21 cellular contexts compared by ENCODE assay signal in the genomic region with DNA sequence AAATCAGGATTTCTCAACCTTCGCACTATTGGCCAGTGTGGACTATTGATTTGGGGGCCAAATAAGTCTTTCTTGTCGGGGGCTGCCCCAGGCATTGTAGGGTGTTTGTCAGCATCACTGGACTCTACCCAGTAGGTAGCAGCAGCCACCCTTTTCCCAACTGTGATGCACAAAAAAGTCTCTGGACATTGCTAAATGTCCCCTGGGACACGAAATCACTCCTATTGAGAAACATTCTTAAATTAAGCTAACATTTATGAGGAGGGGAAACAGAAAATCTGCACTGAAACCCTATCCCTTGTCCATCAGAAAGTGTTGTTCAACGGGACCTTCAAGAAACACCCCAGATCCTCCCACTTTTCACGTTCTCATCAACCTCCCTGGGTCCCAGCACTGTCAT. TPM values are rescaled to one million over a fixed set of nuclear protein-coding genes. Genes with fewer than 3 reads are reported as not detected.
DNase-seq lines count a peak whose midpoint lies in the region; ATAC-seq, FAIRE-seq and TF ChIP-seq lines count a peak whose summit lies in the region.
"Had no signal": no experiment of that assay in that cellular context is flagged by ENCODE, and none has a peak within 500 bp of the region (broad histone marks: within the 10 kb centered on the region; RNA-seq: fewer than 3 reads in every experiment).

No MANE protein-coding gene starts in this region.

- H3K27ac ChIP-seq in A549 = peak overlapping the region in 1 of 2 experiments; percentile 9; a peak in 1 of 6 replicates
- H3K27ac ChIP-seq in IMR-90 (ENCODE audit: insufficient read depth, low read length) = no peak overlapping the region
- H3K27ac ChIP-seq in breast epithelium = peak overlapping the region; percentile 3 to 70
- peak overlapping the region; percentile 16 for H3K27ac ChIP-seq in mesodermal cell (ENCODE audit: low read depth, low read length, severe bottlenecking)
- no peak overlapping the region for H3K27ac ChIP-seq in lower lobe of right lung
- H3K27ac ChIP-seq in vagina = no peak overlapping the region
- no peak overlapping the region for H3K27ac ChIP-seq in hepatocyte
- H3K27ac ChIP-seq: psoas muscle, SJSA1, stomach had no signal

- H3K4me2 ChIP-seq in A549 (peak overlapping the region; percentile 26; the same call in 1 of the 3 replicates), IMR-90 (ENCODE audit: low read depth, low read length) (no peak overlapping the region), hepatocyte (no peak overlapping the region)

- no peak overlapping the region for H2BK5ac ChIP-seq in IMR-90 (ENCODE audit: low read depth, low read length, poor library complexity, severe bottlenecking)

- H3K4me3 ChIP-seq in A549 (no peak overlapping the region), IMR-90 (ENCODE audit: insufficient read depth, low read depth, low read length) (no peak overlapping the region), breast epithelium (no peak overlapping the region), mesodermal cell (ENCODE audit: extremely low read depth, insufficient read depth, low read length, poor library complexity, severe bottlenecking) (no peak overlapping the region), lower lobe of right lung (no peak overlapping the region), vagina (no peak overlapping the region), hepatocyte (no peak overlapping the region)
- H3K4me3 ChIP-seq: psoas muscle, SJSA1, stomach had no signal

- in situ Hi-C loops in IMR-90 (cut with MboI; ENCODE audit: low sequenced_read_pairs) = no loop called here

- dilution Hi-C loops in IMR-90 (cut with HindIII; ENCODE audit: low sequenced_read_pairs, unreplicated experiment) = no loop called here

- no peak overlapping the region for H4K5ac ChIP-seq in IMR-90 (ENCODE audit: low read depth, low read length)

- CTCF ChIA-PET in A549 (lab: Yijun Ruan, JAX) = interaction anchor here (1.2 kb wide), 1 partner anchor 106 kb away, joined by 6 read pairs; no protein-coding TSS in a partner anchor
- CTCF ChIA-PET in IMR-90 (lab: Yijun Ruan, JAX) = interaction anchor here (1.2 kb wide), 1 partner anchor 15 kb away, joined by 6 read pairs; no protein-coding TSS in a partner anchor

- no peaks in the 10 kb centered on the region for H3K79me2 ChIP-seq in hepatocyte

- H3K23ac ChIP-seq in IMR-90 (ENCODE audit: low read depth, low read length) = no peak overlapping the region

- ATAC-seq in A549 = no peak
- ATAC-seq in IMR-90 (ENCODE audit: low read depth) = no peak
- ATAC-seq in lower lobe of right lung = no peak
- ATAC-seq: psoas muscle had no signal

- peak overlapping the region; percentile 68; the same call in 1 of the 2 replicates for H2AK5ac ChIP-seq in IMR-90 (ENCODE audit: low read depth, low read length)

- H2AK9ac ChIP-seq in IMR-90 (replicated peaks; ENCODE audit: low read depth, low read length, poor library complexity) = no peak overlapping the region

- no peak overlapping the region for H3K9ac ChIP-seq in IMR-90 (ENCODE audit: low read depth, low read length)

- H3K9me3 ChIP-seq in A549 = no peaks in the 10 kb centered on the region
- no peaks in the 10 kb centered on the region for H3K9me3 ChIP-seq in IMR-90 (ENCODE audit: control insufficient read depth, insufficient read depth, low read length)
- H3K9me3 ChIP-seq in breast epithelium = no peaks in the 10 kb centered on the region
- no peaks in the 10 kb centered on the region for H3K9me3 ChIP-seq in mesodermal cell (ENCODE audit: control insufficient read depth, low read length)
- no peaks in the 10 kb centered on the region for H3K9me3 ChIP-seq in lower lobe of right lung
- no peaks in the 10 kb centered on the region for H3K9me3 ChIP-seq in vagina
- H3K9me3 ChIP-seq in hepatocyte (ENCODE audit: low read depth) = no peaks in the 10 kb centered on the region
- H3K9me3 ChIP-seq: psoas muscle, stomach had no signal

- no peak overlapping the region for H2BK120ac ChIP-seq in IMR-90 (ENCODE audit: low read depth, low read length)

- FAIRE-seq in A549 (lab: Jason Lieb, UNC) = no peak
- FAIRE-seq: islet of Langerhans had no signal

- H2AFZ ChIP-seq in IMR-90 (replicated peaks; ENCODE audit: low read length, poor library complexity) = no peak overlapping the region
- H2AFZ ChIP-seq in hepatocyte = no peak overlapping the region

- WGBS in A549 (ENCODE audit: missing lambda C conversion rate) = 76% methylated on average over 5 of the region's 5 CpGs
- 67% methylated on average over 2 of the region's 5 CpGs; no CpG with 5 or more reads in 1 of the 2 experiments for WGBS in IMR-90 (ENCODE audit: extremely low coverage in 2 of 2, insufficient read length in 1 of 2), 2 experiments
- WGBS in mesodermal cell (ENCODE audit: insufficient coverage in 2 of 2), 2 experiments = 85 to 94% methylated on average over 4 of the region's 5 CpGs
- 78% methylated on average over 5 of the region's 5 CpGs for WGBS in hepatocyte (ENCODE audit: low lambda C conversion rate, missing lambda C conversion rate)

- H3K9me2 ChIP-seq in hepatocyte (replicated peaks; ENCODE audit: insufficient read depth) = no peaks in the 10 kb centered on the region

- H4K8ac ChIP-seq in IMR-90 (ENCODE audit: low read depth in 2 of 2, low read length in 2 of 2) = no peak overlapping the region

- no TSS peak for BruUV-seq in IMR-90 (replicated peaks; lab: Mats Ljungman, UMichigan)

- TF ChIP-seq EP300 in A549 (IDR thresholded peaks at IDR 0.05) = no peak

- TF ChIP-seq CTCF in A549 (IDR thresholded peaks at IDR 0.05) (no peak), IMR-90 (conservative IDR thresholded peaks at IDR 0.05; ENCODE audit: low read depth, low read length) (no peak), breast epithelium (IDR thresholded peaks at IDR 0.05) (no peak), lower lobe of right lung (IDR thresholded peaks at IDR 0.05) (no peak), vagina (IDR thresholded peaks at IDR 0.05) (no peak), hepatocyte (IDR thresholded peaks at IDR 0.05; ENCODE audit: poor library complexity) (no peak)

- POLR2A ChIA-PET in A549 (lab: Yijun Ruan, JAX) (no interaction called here), IMR-90 (lab: Charles Lee; ENCODE audit: unreplicated experiment) (no interaction called here)

- no peaks in the 10 kb centered on the region for H3K36me3 ChIP-seq in IMR-90 (ENCODE audit: control insufficient read depth, insufficient read depth, low read length)
- H3K36me3 ChIP-seq in breast epithelium = no peaks in the 10 kb centered on the region
- H3K36me3 ChIP-seq in mesodermal cell (ENCODE audit: control insufficient read depth, insufficient read depth, low read length) = no peaks in the 10 kb centered on the region
- no peaks in the 10 kb centered on the region for H3K36me3 ChIP-seq in lower lobe of right lung
- H3K36me3 ChIP-seq in vagina = no peaks in the 10 kb centered on the region
- H3K36me3 ChIP-seq in hepatocyte (replicated peaks; ENCODE audit: insufficient read depth, low read depth) = no peaks in the 10 kb centered on the region
- H3K36me3 ChIP-seq: SJSA1 had no signal

- peaks cover 9% of the 10 kb centered on the region; the same call in 1 of the 2 replicates for H3K9me1 ChIP-seq in IMR-90 (ENCODE audit: insufficient read depth, low read length)

- H2BK15ac ChIP-seq in IMR-90 (ENCODE audit: low read depth, low read length) = peak overlapping the region; percentile 35; the same call in 1 of the 3 replicates

- H3K79me1 ChIP-seq in IMR-90 (ENCODE audit: low read depth in 1 of 2, low read length in 2 of 2) = no peaks in the 10 kb centered on the region

- H2BK20ac ChIP-seq in IMR-90 (ENCODE audit: low read depth, low read length) = peak overlapping the region; percentile 28; the same call in 1 of the 2 replicates

- H3K4me1 ChIP-seq in A549 (peaks cover 11% of the 10 kb centered on the region; the same call in 2 of the 3 replicates), IMR-90 (ENCODE audit: control insufficient read depth, insufficient read depth, low read length) (peaks cover 10% of the 10 kb centered on the region), breast epithelium (no peaks in the 10 kb centered on the region), mesodermal cell (ENCODE audit: control insufficient read depth, insufficient read depth, low read length, poor library complexity, severe bottlenecking) (peaks cover 11% of the 10 kb centered on the region), lower lobe of right lung (peaks cover 16% of the 10 kb centered on the region), vagina (peaks cover 33% of the 10 kb centered on the region), hepatocyte (ENCODE audit: insufficient read depth) (peaks cover 7% of the 10 kb centered on the region)
- H3K4me1 ChIP-seq: psoas muscle had no signal

- TF ChIP-seq RAD21 in A549 (conservative IDR thresholded peaks at IDR 0.05 in 1 of 2, IDR thresholded peaks at IDR 0.05 in 1 of 2) (no peak), IMR-90 (IDR thresholded peaks at IDR 0.05; ENCODE audit: low read length) (no peak)

- H3K27me3 ChIP-seq in IMR-90 (ENCODE audit: control insufficient read depth, insufficient read depth, low read length) (no peaks in the 10 kb centered on the region), breast epithelium (no peaks in the 10 kb centered on the region), lower lobe of right lung (ENCODE audit: low read depth) (no peaks in the 10 kb centered on the region), vagina (no peaks in the 10 kb centered on the region), hepatocyte (no peaks in the 10 kb centered on the region)

- TF ChIP-seq POLR2A in A549 (IDR thresholded peaks at IDR 0.05; ENCODE audit: low read length) = no peak
- no peak for TF ChIP-seq POLR2A in IMR-90 (IDR thresholded peaks at IDR 0.05; ENCODE audit: low read depth, low read length)
- no peak for TF ChIP-seq POLR2A in breast epithelium (IDR thresholded peaks at IDR 0.05)
- TF ChIP-seq POLR2A in vagina (IDR thresholded peaks at IDR 0.05) = no peak

- peaks cover 3% of the 10 kb centered on the region; the same call in 1 of the 2 replicates for H4K20me1 ChIP-seq in IMR-90 (ENCODE audit: insufficient read depth, low read length)
- H4K20me1 ChIP-seq in hepatocyte (ENCODE audit: insufficient read depth, poor library complexity, severe bottlenecking) = no peaks in the 10 kb centered on the region

- intact Hi-C loops in IMR-90 (cut with micrococcal nuclease) = loop anchor here (2.0 to 5.0 kb wide), 2 partner anchors 62 to 74 kb away; no protein-coding TSS in a partner anchor
- intact Hi-C loops in breast epithelium (cut with DNase I; ENCODE audit: low total_unique reads) = no loop called here
- intact Hi-C loops in lower lobe of right lung (cut with DNase I) = no loop called here
- intact Hi-C loops in vagina (cut with DNase I) = no loop called here

- H3K4ac ChIP-seq in IMR-90 (ENCODE audit: low read depth, low read length) = peak overlapping the region; percentile 33

- no peak overlapping the region for H3K14ac ChIP-seq in IMR-90 (replicated peaks; ENCODE audit: low read depth, low read length)

- H4K91ac ChIP-seq in IMR-90 (ENCODE audit: insufficient read depth, low read depth, low read length) = peak overlapping the region; percentile 6; the same call in 1 of the 2 replicates

- H3K18ac ChIP-seq in IMR-90 (ENCODE audit: low read depth, low read length) = no peak overlapping the region

- H3K56ac ChIP-seq in IMR-90 (ENCODE audit: extremely low read depth, insufficient read depth, low read length) = no peak overlapping the region

- DNase-seq in A549 (ENCODE audit: low read depth in 1 of 2, low spot score in 1 of 2) (no peak), IMR-90 (no peak), breast epithelium (ENCODE audit: low spot score in 2 of 2) (no peak), lower lobe of right lung (no peak), vagina (ENCODE audit: extremely low spot score in 2 of 2) (no peak), hepatocyte (ENCODE audit: low spot score) (no peak), cerebellar cortex (ENCODE audit: low spot score) (no peak)
- DNase-seq: activated CD4-positive, alpha-beta T cell treated with anti-CD3 and anti-CD28 coated beads for 1 hour; activated CD8-positive, alpha-beta memory T cell treated with anti-CD3 and anti-CD28 coated beads, Interleukin-2, amount 50 U/mL, for 48 hours; DND-41; NCI-H1436; NCI-H2171 treated with DMSO at 0.1 percent for 48 hours; NCI-H774; nephron progenitor cell; OCI-M1; psoas muscle; stimulated activated CD4-positive, alpha-beta T cell treated with anti-CD3 and anti-CD28 coated beads, Interleukin-15, amount 100 ng/mL, for 24 hours; stomach had no signal

RNA-seq across cellular contexts. Expression of gene NFATC2, which starts 54.2 kb away (rescaled TPM):
- 1.6 and 2.4 TPM in 2 replicates for polyA plus RNA-seq in A549 (2011; rRNA removed)
- polyA plus RNA-seq in A549 (2012; cell fraction: cytosol; rRNA removed) = 0.81 and 1.2 TPM in 2 replicates
- 1.7 and 1.8 TPM in 2 replicates for polyA plus RNA-seq in A549 (2012; cell fraction: nucleus; rRNA removed)
- polyA plus RNA-seq in A549 (2017; fragmentation: RNase III; extraction: RNeasy Plus Mini Kit Qiagen cat#74134 plus additional on column Dnase treatment) = 0.75 to 0.99 TPM (median 0.75 TPM) in 3 replicates
- polyA minus RNA-seq in A549 (2011; rRNA and poly(A)+ RNA removed) = 1.4 and 2.4 TPM in 2 replicates
- total RNA-seq in IMR-90 (2012; rRNA removed) = 0.18 and 0.28 TPM in 2 replicates
- 0.38 and 0.44 TPM in 2 replicates for polyA plus RNA-seq in IMR-90 (2012; rRNA removed)
- polyA plus RNA-seq in IMR-90 (2012; cell fraction: cytosol; rRNA removed) = 0.16 and 0.22 TPM in 2 replicates
- polyA plus RNA-seq in IMR-90 (2012; cell fraction: nucleus; rRNA removed; ENCODE audit: low replicate concordance) = 0.70 and 0.74 TPM in 2 replicates
- 10 to 100 TPM in 2 of 3 donors, 1 to 10 TPM in 1; 5.9 to 11.9 (median 10.2) TPM for total RNA-seq in breast epithelium
- 3.4 TPM for polyA plus RNA-seq in mesodermal cell (2013, experiment 1 of 2)
- 1.9 TPM for polyA plus RNA-seq in mesodermal cell (2013, experiment 2 of 2)
- 6.6 TPM for total RNA-seq in lower lobe of right lung
- 7.4 TPM for total RNA-seq in vagina
- total RNA-seq in hepatocyte = 4.4 and 4.9 TPM in 2 replicates
- polyA plus RNA-seq in hepatocyte = 8.3 and 10.3 TPM in 2 replicates
- total RNA-seq: SJSA1 had no signal

Comparison
In these comparisons a context has a peak if more than half of its experiments do, and no peak if none do; other contexts are left out.
1. H3K27ac ChIP-seq: peak in breast epithelium (2 of 2) and mesodermal cell (single experiment); none in IMR-90 (single experiment), lower lobe of right lung (single experiment), vagina (single experiment) and hepatocyte (single experiment).